9 cellular contexts compared by ENCODE assay signal in genomic region chr9:14433841-14434511, GRCh38.
DNase-seq lines count a peak whose midpoint lies in the region; ATAC-seq, FAIRE-seq and TF ChIP-seq lines count a peak whose summit lies in the region.
"Had no signal": no experiment of that assay in that cellular context is flagged by ENCODE, and none has a peak within 500 bp of the region (broad histone marks: within the 10 kb centered on the region; RNA-seq: fewer than 3 reads in every experiment).

No MANE protein-coding gene starts in this region.

- no peaks in the 10 kb centered on the region for H3K9me2 ChIP-seq in SK-N-SH

- POLR2A ChIA-PET in SK-N-SH (lab: Yijun Ruan, JAX), result interaction anchor here (0.5 to 1.2 kb wide), 3 partner anchors 112 to 1077 kb away, joined by 3 read pairs; no protein-coding TSS in a partner anchor

- no peak overlapping the region for H3K4me2 ChIP-seq in SK-N-SH

- peaks cover 6% of the 10 kb centered on the region for H3F3A ChIP-seq in SK-N-SH (replicated peaks; ENCODE audit: insufficient read depth)

- DNase-seq in AG10803 (ENCODE audit: low read depth), result peak; percentile 63
- peak; percentile 20 for DNase-seq in HTR-8/SVneo (ENCODE audit: insufficient read length, low spot score)
- no peak for DNase-seq in SK-N-SH
- DNase-seq in globus pallidus (ENCODE audit: low spot score), result peak; percentile 83

- H3K27ac Mint-ChIP-seq in activated T-helper 17 cell treated with anti-CD3 and anti-CD28 coated beads, Interleukin-2, amount 50 U/mL, for 72 hours, result no peak overlapping the region

- H3K27ac ChIP-seq in SK-N-SH (ENCODE audit: low read depth in 2 of 2, low read length in 1 of 2) (peak overlapping the region; percentile 5 to 97; a peak in 2 of 4 replicates), skeletal muscle tissue (ENCODE audit: low read depth, low read length) (peak overlapping the region; percentile 63)

- no peak for FAIRE-seq in HTR-8/SVneo (lab: Jason Lieb, UNC)
- FAIRE-seq: colon had no signal

- H3K4me1 Mint-ChIP-seq in activated T-helper 17 cell treated with anti-CD3 and anti-CD28 coated beads, Interleukin-2, amount 50 U/mL, for 72 hours, result no peaks in the 10 kb centered on the region

- peaks cover 25% of the 10 kb centered on the region for H3K27me3 Mint-ChIP-seq in activated T-helper 17 cell treated with anti-CD3 and anti-CD28 coated beads, Interleukin-2, amount 50 U/mL, for 72 hours

- no peak for ATAC-seq in GM18858 (IDR thresholded peaks at IDR 0.05; ENCODE audit: unreplicated experiment)
- no peak for ATAC-seq in HG03342 (IDR thresholded peaks at IDR 0.05; ENCODE audit: unreplicated experiment)
- ATAC-seq in activated T-helper 17 cell treated with anti-CD3 and anti-CD28 coated beads, Interleukin-2, amount 50 U/mL, for 72 hours (replicated peaks), result no peak

- no peak overlapping the region; the same call in 1 of the 2 replicates for H2AFZ ChIP-seq in SK-N-SH (ENCODE audit: low read depth)

- no peaks in the 10 kb centered on the region for H3K9me3 ChIP-seq in SK-N-SH
- H3K9me3 ChIP-seq in skeletal muscle tissue (ENCODE audit: control insufficient read depth in 3 of 3, low read length in 3 of 3), result no peaks in the 10 kb centered on the region

- TF ChIP-seq RAD21 in SK-N-SH (IDR thresholded peaks at IDR 0.05; ENCODE audit: low read length), result peak; percentile 72

- no peaks in the 10 kb centered on the region for H3K36me3 ChIP-seq in SK-N-SH (replicated peaks in 1 of 2; ENCODE audit: control insufficient read depth in 1 of 2, insufficient read depth in 2 of 2, low read length in 1 of 2)
- H3K36me3 ChIP-seq in skeletal muscle tissue (ENCODE audit: control insufficient read depth in 3 of 3, insufficient read depth in 3 of 3, low read length in 3 of 3), result no peaks in the 10 kb centered on the region

- no peak overlapping the region for H3K9ac ChIP-seq in SK-N-SH
- no peak overlapping the region for H3K9ac ChIP-seq in skeletal muscle tissue (ENCODE audit: low read depth in 1 of 3, low read length in 3 of 3)

- CTCF ChIA-PET in SK-N-SH (lab: Yijun Ruan, JAX), result interaction anchor here (0.6 to 3.6 kb wide), 32 partner anchors 10 to 1400 kb away, joined by 3 to 24 read pairs (median 4); no protein-coding TSS in a partner anchor

- no peaks in the 10 kb centered on the region for H3K9me3 Mint-ChIP-seq in activated T-helper 17 cell treated with anti-CD3 and anti-CD28 coated beads, Interleukin-2, amount 50 U/mL, for 72 hours

- H3K4me1 ChIP-seq in SK-N-SH (ENCODE audit: control insufficient read depth in 1 of 2, insufficient read depth in 2 of 2, low read depth in 1 of 2, low read length in 1 of 2) (peaks cover 9 to 49% of the 10 kb centered on the region in 2 experiments; a peak in 2 of 4 replicates), skeletal muscle tissue (ENCODE audit: control insufficient read depth in 3 of 3, insufficient read depth in 3 of 3, low read length in 3 of 3) (peaks cover 2 to 19% (median 9%) of the 10 kb centered on the region in 3 donors)

- H3K27me3 ChIP-seq in SK-N-SH (ENCODE audit: insufficient read depth), result no peaks in the 10 kb centered on the region
- H3K27me3 ChIP-seq in skeletal muscle tissue (ENCODE audit: control insufficient read depth in 3 of 3, insufficient read depth in 3 of 3, low read length in 3 of 3), result no peaks in the 10 kb centered on the region

- H3K4me3 ChIP-seq in AG10803 (ENCODE audit: low read length) (no peak overlapping the region), SK-N-SH (ENCODE audit: low read depth in 2 of 2, low read length in 1 of 2) (no peak overlapping the region; a peak in 1 of 4 replicates), skeletal muscle tissue (ENCODE audit: low read length in 3 of 3) (no peak overlapping the region)

- no peaks in the 10 kb centered on the region for H3K79me2 ChIP-seq in SK-N-SH (ENCODE audit: insufficient read depth)

- no peak overlapping the region for H3K4me3 Mint-ChIP-seq in activated T-helper 17 cell treated with anti-CD3 and anti-CD28 coated beads, Interleukin-2, amount 50 U/mL, for 72 hours

- no peaks in the 10 kb centered on the region for H3K36me3 Mint-ChIP-seq in activated T-helper 17 cell treated with anti-CD3 and anti-CD28 coated beads, Interleukin-2, amount 50 U/mL, for 72 hours (ENCODE audit: low read depth)

- WGBS in SK-N-SH (ENCODE audit: low lambda C conversion rate), result 3% methylated on average over 11 of the region's 11 CpGs

- TF ChIP-seq CTCF in AG10803 (conservative IDR thresholded peaks at IDR 0.05; ENCODE audit: low read length) (peak; percentile 48), SK-N-SH (IDR thresholded peaks at IDR 0.05) (peak; percentile 63)

- TF ChIP-seq EP300 in SK-N-SH (IDR thresholded peaks at IDR 0.05; ENCODE audit: borderline replicate concordance in 1 of 2, low read depth in 1 of 2, low read length in 1 of 2), result no peak

- H4K20me1 ChIP-seq in SK-N-SH (ENCODE audit: insufficient read depth), result no peaks in the 10 kb centered on the region

TF ChIP-seq in SK-N-SH, 30 proteins besides CTCF, POLR2A, EP300 and RAD21:
- TF ChIP-seq ELF1 (IDR thresholded peaks at IDR 0.05) (no peak), FOSL2 (IDR thresholded peaks at IDR 0.05; ENCODE audit: borderline replicate concordance, low read depth) (no peak; the same call in 1 of the 2 replicates), TCF12 (IDR thresholded peaks at IDR 0.05) (no peak), MAX (IDR thresholded peaks at IDR 0.05; ENCODE audit: low read depth) (no peak), TEAD4 (IDR thresholded peaks at IDR 0.05; ENCODE audit: borderline replicate concordance, insufficient read depth) (peak; percentile 23; the same call in 1 of the 2 replicates), USF2 (IDR thresholded peaks at IDR 0.05; ENCODE audit: borderline replicate concordance, low read depth, low read length) (no peak), YY1 (IDR thresholded peaks at IDR 0.05; ENCODE audit: low read depth) (no peak), TAF1 (IDR thresholded peaks at IDR 0.05; ENCODE audit: borderline replicate concordance, low read depth, low read length) (no peak)
